ENCODE assay signal across 1 cellular context in the genomic region with DNA sequence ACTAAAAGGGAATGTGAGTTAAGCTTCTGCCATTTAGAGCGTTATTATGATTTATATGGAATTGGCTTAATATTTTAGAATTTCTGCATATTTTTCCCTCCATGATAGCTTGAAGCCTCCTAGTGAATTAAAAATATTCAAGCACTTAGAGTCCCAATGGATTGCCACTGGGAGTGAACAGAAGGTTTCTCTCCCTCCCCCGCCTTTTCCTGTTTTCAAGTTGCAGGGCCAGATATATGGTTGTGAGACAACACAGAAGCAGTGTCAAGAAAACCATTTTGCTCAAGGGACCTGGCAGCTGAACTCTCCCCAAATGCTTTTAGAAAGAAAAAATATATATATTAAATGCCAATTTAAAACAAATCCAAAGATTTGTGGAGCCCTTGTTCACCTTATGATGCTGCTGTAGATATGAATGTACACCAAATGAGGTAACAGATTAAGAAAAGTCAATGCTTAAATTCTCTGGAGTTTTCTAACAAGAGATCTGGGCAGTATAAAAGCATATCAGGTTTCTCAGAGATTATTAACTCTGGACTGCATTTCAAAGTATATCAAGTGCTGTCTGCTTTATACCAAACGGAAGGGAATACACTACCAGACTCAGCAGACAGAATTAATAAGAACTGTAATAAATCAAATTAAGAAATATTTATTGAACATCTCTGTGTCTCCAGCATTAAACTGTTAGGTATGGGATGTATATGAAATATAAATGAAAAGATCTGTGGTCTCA.
TF ChIP-seq lines count a peak whose summit lies in the region.

No MANE protein-coding gene starts in this region.

TF ChIP-seq in WTC11, 78 proteins besides CTCF, POLR2A, EP300 and RAD21 (continued from another document):
- TF ChIP-seq ZNF532 (CRISPR knock-in tag; IDR thresholded peaks at IDR 0.05; ENCODE audit: borderline replicate concordance) (no peak), ZNF416 (CRISPR knock-in tag; IDR thresholded peaks at IDR 0.05) (no peak), CREB1 (CRISPR knock-in tag; IDR thresholded peaks at IDR 0.05) (no peak), SMAD3 (CRISPR knock-in tag; IDR thresholded peaks at IDR 0.05; ENCODE audit: borderline replicate concordance) (no peak), CBFB (CRISPR knock-in tag; IDR thresholded peaks at IDR 0.05; ENCODE audit: low read depth) (no peak), ZNF263 (CRISPR knock-in tag; IDR thresholded peaks at IDR 0.05; ENCODE audit: low read depth) (no peak), GABPB1 (CRISPR knock-in tag; IDR thresholded peaks at IDR 0.05) (no peak), USF2 (CRISPR knock-in tag; IDR thresholded peaks at IDR 0.05) (no peak), IRF2 (CRISPR knock-in tag; IDR thresholded peaks at IDR 0.05; ENCODE audit: borderline replicate concordance, low read depth) (no peak), ZNF121 (CRISPR knock-in tag; IDR thresholded peaks at IDR 0.05) (no peak), KAT7 (CRISPR knock-in tag; IDR thresholded peaks at IDR 0.05; ENCODE audit: borderline replicate concordance) (no peak), ZNF232 (CRISPR knock-in tag; IDR thresholded peaks at IDR 0.05) (no peak), MYBL2 (CRISPR knock-in tag; IDR thresholded peaks at IDR 0.05) (no peak)
- TF ChIP-seq, protein P1, sequence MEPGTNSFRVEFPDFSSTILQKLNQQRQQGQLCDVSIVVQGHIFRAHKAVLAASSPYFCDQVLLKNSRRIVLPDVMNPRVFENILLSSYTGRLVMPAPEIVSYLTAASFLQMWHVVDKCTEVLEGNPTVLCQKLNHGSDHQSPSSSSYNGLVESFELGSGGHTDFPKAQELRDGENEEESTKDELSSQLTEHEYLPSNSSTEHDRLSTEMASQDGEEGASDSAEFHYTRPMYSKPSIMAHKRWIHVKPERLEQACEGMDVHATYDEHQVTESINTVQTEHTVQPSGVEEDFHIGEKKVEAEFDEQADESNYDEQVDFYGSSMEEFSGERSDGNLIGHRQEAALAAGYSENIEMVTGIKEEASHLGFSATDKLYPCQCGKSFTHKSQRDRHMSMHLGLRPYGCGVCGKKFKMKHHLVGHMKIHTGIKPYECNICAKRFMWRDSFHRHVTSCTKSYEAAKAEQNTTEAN (CRISPR knock-in tag; IDR thresholded peaks at IDR 0.05): no peak
- TF ChIP-seq, protein P2, sequence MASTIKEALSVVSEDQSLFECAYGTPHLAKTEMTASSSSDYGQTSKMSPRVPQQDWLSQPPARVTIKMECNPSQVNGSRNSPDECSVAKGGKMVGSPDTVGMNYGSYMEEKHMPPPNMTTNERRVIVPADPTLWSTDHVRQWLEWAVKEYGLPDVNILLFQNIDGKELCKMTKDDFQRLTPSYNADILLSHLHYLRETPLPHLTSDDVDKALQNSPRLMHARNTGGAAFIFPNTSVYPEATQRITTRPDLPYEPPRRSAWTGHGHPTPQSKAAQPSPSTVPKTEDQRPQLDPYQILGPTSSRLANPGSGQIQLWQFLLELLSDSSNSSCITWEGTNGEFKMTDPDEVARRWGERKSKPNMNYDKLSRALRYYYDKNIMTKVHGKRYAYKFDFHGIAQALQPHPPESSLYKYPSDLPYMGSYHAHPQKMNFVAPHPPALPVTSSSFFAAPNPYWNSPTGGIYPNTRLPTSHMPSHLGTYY (CRISPR knock-in tag; IDR thresholded peaks at IDR 0.05): no peak
- TF ChIP-seq, protein P3, sequence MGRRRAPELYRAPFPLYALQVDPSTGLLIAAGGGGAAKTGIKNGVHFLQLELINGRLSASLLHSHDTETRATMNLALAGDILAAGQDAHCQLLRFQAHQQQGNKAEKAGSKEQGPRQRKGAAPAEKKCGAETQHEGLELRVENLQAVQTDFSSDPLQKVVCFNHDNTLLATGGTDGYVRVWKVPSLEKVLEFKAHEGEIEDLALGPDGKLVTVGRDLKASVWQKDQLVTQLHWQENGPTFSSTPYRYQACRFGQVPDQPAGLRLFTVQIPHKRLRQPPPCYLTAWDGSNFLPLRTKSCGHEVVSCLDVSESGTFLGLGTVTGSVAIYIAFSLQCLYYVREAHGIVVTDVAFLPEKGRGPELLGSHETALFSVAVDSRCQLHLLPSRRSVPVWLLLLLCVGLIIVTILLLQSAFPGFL (CRISPR knock-in tag; IDR thresholded peaks at IDR 0.05; ENCODE audit: borderline replicate concordance): no peak
